ENCODE assay signal across 8 cellular contexts in genomic region chr16:14600164-14600563, GRCh38. TPM values are rescaled to one million over a fixed set of nuclear protein-coding genes. Genes with fewer than 3 reads are reported as not detected.
DNase-seq lines count a peak whose midpoint lies in the region; ATAC-seq and TF ChIP-seq lines count a peak whose summit lies in the region.

No MANE protein-coding gene starts in this region.

- intact Hi-C loops in left ventricle myocardium inferior (cut with micrococcal nuclease) (no loop called here), Right ventricle myocardium superior (cut with DNase I) (no loop called here), upper lobe of right lung (cut with DNase I) (no loop called here), cardiac septum (cut with DNase I) (no loop called here)

- DNase-seq in left ventricle myocardium inferior (no peak), Right ventricle myocardium superior (no peak), RWPE1 (ENCODE audit: low spot score) (peak; percentile 28), glutamatergic neuron (no peak), upper lobe of right lung (no peak), UCSD-AML1 (lab: John Stamatoyannopoulos, UW; ENCODE audit: unreplicated experiment) (no peak), cardiac septum (ENCODE audit: low spot score) (no peak)
- no peak for DNase-seq in stimulated activated naive CD8-positive, alpha-beta T cell treated with anti-CD3 and anti-CD28 coated beads, Interleukin-15, amount 100 ng/mL, for 72 hours

- no peak overlapping the region for H3K27ac ChIP-seq in left ventricle myocardium inferior (replicated peaks)
- no peak overlapping the region for H3K27ac ChIP-seq in RWPE1
- no peak overlapping the region for H3K27ac ChIP-seq in upper lobe of right lung

- H3K4me1 Mint-ChIP-seq in glutamatergic neuron (ENCODE audit: low read depth, unreplicated experiment), result no peaks in the 10 kb centered on the region
- no peaks in the 10 kb centered on the region for H3K4me1 Mint-ChIP-seq in stimulated activated naive CD8-positive, alpha-beta T cell treated with anti-CD3 and anti-CD28 coated beads, Interleukin-15, amount 100 ng/mL, for 72 hours

- no peaks in the 10 kb centered on the region for H3K27me3 Mint-ChIP-seq in glutamatergic neuron (ENCODE audit: unreplicated experiment)
- H3K27me3 Mint-ChIP-seq in stimulated activated naive CD8-positive, alpha-beta T cell treated with anti-CD3 and anti-CD28 coated beads, Interleukin-15, amount 100 ng/mL, for 72 hours, result no peaks in the 10 kb centered on the region

- no peaks in the 10 kb centered on the region for H3K27me3 ChIP-seq in left ventricle myocardium inferior (ENCODE audit: low read depth)
- H3K27me3 ChIP-seq in upper lobe of right lung, result no peaks in the 10 kb centered on the region

- H3K27ac Mint-ChIP-seq in glutamatergic neuron (ENCODE audit: unreplicated experiment), result no peak overlapping the region
- H3K27ac Mint-ChIP-seq in stimulated activated naive CD8-positive, alpha-beta T cell treated with anti-CD3 and anti-CD28 coated beads, Interleukin-15, amount 100 ng/mL, for 72 hours, result no peak overlapping the region

- no peaks in the 10 kb centered on the region for H3K9me3 Mint-ChIP-seq in glutamatergic neuron (ENCODE audit: unreplicated experiment)
- no peaks in the 10 kb centered on the region for H3K9me3 Mint-ChIP-seq in stimulated activated naive CD8-positive, alpha-beta T cell treated with anti-CD3 and anti-CD28 coated beads, Interleukin-15, amount 100 ng/mL, for 72 hours

- no peak overlapping the region for H3K4me3 Mint-ChIP-seq in glutamatergic neuron (ENCODE audit: unreplicated experiment)
- no peak overlapping the region for H3K4me3 Mint-ChIP-seq in stimulated activated naive CD8-positive, alpha-beta T cell treated with anti-CD3 and anti-CD28 coated beads, Interleukin-15, amount 100 ng/mL, for 72 hours

- H3K36me3 Mint-ChIP-seq in glutamatergic neuron (ENCODE audit: unreplicated experiment), result peaks cover 16% of the 10 kb centered on the region

- no peak overlapping the region for H3K4me3 ChIP-seq in left ventricle myocardium inferior
- no peak overlapping the region for H3K4me3 ChIP-seq in upper lobe of right lung

- peak; percentile 53 for TF ChIP-seq CTCF in left ventricle myocardium inferior (IDR thresholded peaks at IDR 0.05; ENCODE audit: borderline replicate concordance)
- peak; percentile 50 for TF ChIP-seq CTCF in RWPE1 (conservative IDR thresholded peaks at IDR 0.05; ENCODE audit: low read depth)
- peak; percentile 79 for TF ChIP-seq CTCF in glutamatergic neuron (IDR thresholded peaks at IDR 0.05; ENCODE audit: partially characterized antibody, unreplicated experiment)
- TF ChIP-seq CTCF in upper lobe of right lung (IDR thresholded peaks at IDR 0.05), result peak; percentile 46

- CTCF ChIA-PET in RWPE1 (lab: Yijun Ruan, JAX), result no interaction called here

- POLR2A ChIA-PET in RWPE1 (lab: Yijun Ruan, JAX; ENCODE audit: low non-redundant PET), result no interaction called here

- H3K9me3 ChIP-seq in left ventricle myocardium inferior (replicated peaks), result no peaks in the 10 kb centered on the region
- no peaks in the 10 kb centered on the region for H3K9me3 ChIP-seq in upper lobe of right lung

- no peaks in the 10 kb centered on the region for H3K4me1 ChIP-seq in left ventricle myocardium inferior
- H3K4me1 ChIP-seq in upper lobe of right lung, result no peaks in the 10 kb centered on the region

- peaks cover 94% of the 10 kb centered on the region for H3K36me3 ChIP-seq in left ventricle myocardium inferior
- H3K36me3 ChIP-seq in upper lobe of right lung, result peaks cover 83% of the 10 kb centered on the region

- ATAC-seq in Right ventricle myocardium superior (ENCODE audit: poor library complexity), result no peak
- ATAC-seq in upper lobe of right lung, result no peak
- no peak for ATAC-seq in stimulated activated naive CD8-positive, alpha-beta T cell treated with anti-CD3 and anti-CD28 coated beads, Interleukin-15, amount 100 ng/mL, for 72 hours

RNA-seq across cellular contexts. Expression of gene PARN, which starts 29.9 kb away (rescaled TPM):
- total RNA-seq in left ventricle myocardium inferior, result 16.8 TPM
- 16.1 TPM for total RNA-seq in Right ventricle myocardium superior
- total RNA-seq in glutamatergic neuron (ENCODE audit: unreplicated experiment), result 26.2 TPM
- 31.2 TPM for total RNA-seq in upper lobe of right lung
- 20.3 TPM for total RNA-seq in cardiac septum

RNA-seq across cellular contexts. Expression of gene BFAR, which starts 32.6 kb away (rescaled TPM):
- total RNA-seq in left ventricle myocardium inferior (28.6 TPM), Right ventricle myocardium superior (30.5 TPM), glutamatergic neuron (ENCODE audit: unreplicated experiment) (70.7 TPM), upper lobe of right lung (79.4 TPM), cardiac septum (34.2 TPM)
